In the genomic region with DNA sequence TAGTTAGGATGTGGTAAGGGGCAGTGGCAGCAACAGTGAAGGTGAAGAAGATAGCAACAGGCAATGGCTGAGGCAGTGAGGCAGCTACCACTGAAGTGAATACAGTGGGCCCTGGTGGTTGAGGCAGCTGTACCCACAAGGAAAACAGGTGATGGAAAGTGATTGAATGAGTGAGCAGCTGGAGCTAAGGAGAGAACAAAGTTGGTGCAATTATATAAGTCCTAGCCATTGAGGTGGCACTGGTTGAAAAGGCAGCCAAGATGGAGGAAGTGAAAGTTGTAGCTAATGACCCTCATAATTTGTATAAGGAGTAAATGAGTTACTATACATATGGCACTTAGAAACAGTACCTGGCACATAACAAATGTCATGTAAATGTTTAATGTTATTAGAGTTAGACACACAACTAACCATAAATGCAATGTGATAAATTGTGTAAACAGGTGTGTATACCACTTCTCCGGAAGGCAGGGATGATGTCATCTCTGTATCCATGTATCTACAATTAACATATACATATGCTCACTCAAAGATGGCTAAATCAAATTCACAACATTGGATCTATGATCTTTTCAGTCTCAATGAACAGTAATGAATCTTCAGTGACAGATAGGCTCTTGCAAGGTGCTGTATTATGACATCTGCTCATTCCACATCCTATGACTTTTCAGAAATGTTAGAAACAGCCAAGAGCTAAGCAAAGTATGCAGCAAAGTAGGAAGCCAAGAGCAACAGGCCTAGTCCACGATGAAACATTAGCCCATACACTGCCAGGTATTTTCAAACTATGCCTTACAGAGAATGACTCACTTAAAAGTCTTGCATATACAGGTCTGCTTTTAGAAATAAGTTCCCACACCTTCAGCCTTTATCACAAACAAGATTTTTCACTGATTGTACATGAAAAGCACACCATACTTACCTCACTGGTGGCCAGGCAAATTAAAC, we compare ENCODE assay signal across 8 cellular contexts. TPM values are rescaled to one million over a fixed set of nuclear protein-coding genes. Genes with fewer than 3 reads are reported as not detected.
DNase-seq lines count a peak whose midpoint lies in the region; ATAC-seq and TF ChIP-seq lines count a peak whose summit lies in the region.

No MANE protein-coding gene starts in this region.

- no peaks in the 10 kb centered on the region for H3K27me3 ChIP-seq in right cardiac atrium (ENCODE audit: control insufficient read depth, insufficient read depth)
- no peaks in the 10 kb centered on the region for H3K27me3 ChIP-seq in A673 (replicated peaks; ENCODE audit: insufficient read depth, low read depth, low read length, poor library complexity)
- H3K27me3 ChIP-seq in uterus = no peaks in the 10 kb centered on the region

- CTCF ChIA-PET in A673 (lab: Charles Lee) = no interaction called here

- TF ChIP-seq CTCF in fibroblast of mammary gland (conservative IDR thresholded peaks at IDR 0.05; ENCODE audit: control insufficient read depth, insufficient read depth, low read depth, low read length) (no peak), A673 (conservative IDR thresholded peaks at IDR 0.05; ENCODE audit: low read depth, low read length) (no peak), uterus (IDR thresholded peaks at IDR 0.05) (no peak)

- ATAC-seq in GM19023 (IDR thresholded peaks at IDR 0.05; ENCODE audit: unreplicated experiment) (peak; percentile 84), HG02840 (IDR thresholded peaks at IDR 0.05; ENCODE audit: low FRiP score, unreplicated experiment) (peak; percentile 81), right cardiac atrium (no peak)

- DNase-seq in NCI-H69 (lab: John Stamatoyannopoulos, UW) (peak; percentile 72), fibroblast of mammary gland (ENCODE audit: low read depth) (peak; percentile 36), right cardiac atrium (no peak), A673 (ENCODE audit: low spot score) (no peak), uterus (no peak), activated gamma-delta T cell (lab: John Stamatoyannopoulos, UW) (no peak)

- H3K4me3 ChIP-seq in fibroblast of mammary gland (ENCODE audit: control insufficient read depth, low read depth, low read length) (no peak overlapping the region), right cardiac atrium (ENCODE audit: low read length) (no peak overlapping the region), A673 (ENCODE audit: low read depth, low read length, poor library complexity, severe bottlenecking) (no peak overlapping the region), uterus (no peak overlapping the region)

- no peak for TF ChIP-seq POLR2A in uterus (IDR thresholded peaks at IDR 0.05)

- no peaks in the 10 kb centered on the region for H3K4me1 ChIP-seq in right cardiac atrium (ENCODE audit: control insufficient read depth, insufficient read depth, low read length)
- H3K4me1 ChIP-seq in A673 (ENCODE audit: insufficient read depth, low read length, poor library complexity, severe bottlenecking) = peaks cover 4% of the 10 kb centered on the region
- H3K4me1 ChIP-seq in uterus = peaks cover 0 to 9% of the 10 kb centered on the region in 2 donors

- intact Hi-C loops in right cardiac atrium (cut with DNase I) = no loop called here
- intact Hi-C loops in A673 (cut with micrococcal nuclease; ENCODE audit: unreplicated experiment) = no loop called here
- intact Hi-C loops in uterus (cut with DNase I; ENCODE audit: low total_unique reads) = no loop called here

- whole genome bisulfite sequencing in right cardiac atrium = 73% methylated on average over 2 of the region's 2 CpGs

- POLR2A ChIA-PET in A673 (lab: Charles Lee; ENCODE audit: low non-redundant PET) = no interaction called here

- H3K36me3 ChIP-seq in A673 (ENCODE audit: insufficient read depth, low read length, poor library complexity, severe bottlenecking) (no peaks in the 10 kb centered on the region), uterus (no peaks in the 10 kb centered on the region)

- H3K9me3 ChIP-seq in right cardiac atrium (ENCODE audit: control insufficient read depth, low read length) (no peaks in the 10 kb centered on the region), A673 (ENCODE audit: low read depth, low read length, poor library complexity, severe bottlenecking) (no peaks in the 10 kb centered on the region), uterus (no peaks in the 10 kb centered on the region)

- H3K27ac ChIP-seq in right cardiac atrium (ENCODE audit: low read length) (no peak overlapping the region), A673 (ENCODE audit: low read depth, low read length, poor library complexity, severe bottlenecking) (no peak overlapping the region), uterus (no peak overlapping the region)

- BruUV-seq in A673 (replicated peaks; lab: Mats Ljungman, UMichigan) = no TSS peak

RNA-seq across cellular contexts. Expression of a gene that starts 10.7 kb away (rescaled TPM):
- total RNA-seq in right cardiac atrium (10 to 100 TPM; 36.9 to 47.4 (median 39.1) TPM), A673 (2021) (65.4 and 72.5 TPM in 2 replicates), uterus (100 to 1,000 TPM in 2 of 4 donors, 10 to 100 TPM in 2; 41.0 to 188 (median 92.0) TPM)
- 20.7 TPM for polyA plus RNA-seq in right cardiac atrium

Comparison
In these comparisons a context has a peak if more than half of its experiments do, and no peak if none do; other contexts are left out.
1. ATAC-seq: peak in GM19023 (single experiment) and HG02840 (single experiment); none in right cardiac atrium (0 of 2).
2. DNase-seq: peak in NCI-H69 (single experiment) and fibroblast of mammary gland (single experiment); none in right cardiac atrium (0 of 3), A673 (single experiment), uterus (0 of 2) and activated gamma-delta T cell (single experiment).